In genomic region chr10:24783504-24783903, GRCh38 we compare ENCODE assay signal across 36 cellular contexts.
"Had no signal": no experiment of that assay in that cellular context is flagged by ENCODE, and none has a peak within 500 bp of the region (broad histone marks: within the 10 kb centered on the region; RNA-seq: fewer than 3 reads in every experiment).

No MANE protein-coding gene starts in this region.

- H3K4me1 ChIP-seq: adrenal gland, Peyer's patch, SJSA1 had no signal

- H3K36me3 ChIP-seq: adrenal gland, MG63, Peyer's patch, SJSA1 had no signal

- ATAC-seq: activated CD8-positive, alpha-beta memory T cell treated with anti-CD3 and anti-CD28 coated beads, Interleukin-2, amount 10 ng/mL, durations not matched to agents 7 days and 5 days; activated naive CD4-positive, alpha-beta T cell treated with anti-CD3 and anti-CD28 coated beads, Interleukin-2, amount 50 U/mL, for 72 hours; activated T-cell treated with anti-CD3 and anti-CD28 coated beads, Interleukin-2, amount 50 U/mL, for 72 hours; PC-3; SK-N-SH treated with all-trans-retinoic acid at 6 μM for 48 hours had no signal

- FAIRE-seq: bronchial epithelial cell had no signal

- H3K4me3 ChIP-seq: adrenal gland, MG63, Peyer's patch, SJSA1 had no signal

- DNase-seq: activated B cell treated with CpG ODN at 0.5 μM for 24 hours; activated CD4-positive, alpha-beta memory T cell treated with anti-CD3 and anti-CD28 coated beads, Interleukin-2, amount 10 ng/mL, durations not matched to agents 7 days and 5 days; activated CD4-positive, alpha-beta T cell treated with anti-CD3 and anti-CD28 coated beads for 1 hour; activated CD4-positive, alpha-beta T cell treated with anti-CD3 and anti-CD28 coated beads for 48 hours; activated CD8-positive, alpha-beta memory T cell treated with anti-CD3 and anti-CD28 coated beads for 24 hours; activated CD8-positive, alpha-beta memory T cell treated with anti-CD3 and anti-CD28 coated beads, Interleukin-2, amount 10 ng/mL, durations not matched to agents 7 days and 5 days; activated CD8-positive, alpha-beta memory T cell treated with anti-CD3 and anti-CD28 coated beads, Interleukin-2, amount 50 U/mL, for 48 hours; activated gamma-delta T cell treated with Interleukin-2 at 50 U/mL for 16 hours; activated naive CD4-positive, alpha-beta T cell treated with anti-CD3 and anti-CD28 coated beads for 36 hours; activated T-cell treated with anti-CD3 and anti-CD28 coated beads, Interleukin-2, amount 50 U/mL, for 1 hour; activated T-cell treated with anti-CD3 and anti-CD28 coated beads, Interleukin-2, amount 50 U/mL, for 72 hours; adrenal gland; central memory CD4-positive, alpha-beta T cell; Kasumi-1; KG1; MG63; NCI-H1048; NCI-H1105 treated with DMSO at 0.1 percent for 48 hours; NCI-H1436 treated with DMSO at 0.1 percent for 48 hours; NCI-H1694 treated with DMSO at 0.1 percent for 48 hours; NCI-H2029; NCI-H345; NCI-H524 treated with DMSO at 0.1 percent for 48 hours; PC-3; Peyer's patch; RPMI8226; SHP77 treated with DMSO at 0.1 percent for 48 hours; SW 1271; T-helper 1 cell; T-helper 2 cell; T-helper 9 cell had no signal

- H3K27me3 ChIP-seq: adrenal gland, MG63, Peyer's patch, SJSA1 had no signal

- H3K9me3 ChIP-seq: adrenal gland, MG63, Peyer's patch, SJSA1 had no signal

- H3K27ac ChIP-seq: adrenal gland, Peyer's patch, SJSA1, VCaP had no signal
